15 cellular contexts compared by ENCODE assay signal in the genomic region with DNA sequence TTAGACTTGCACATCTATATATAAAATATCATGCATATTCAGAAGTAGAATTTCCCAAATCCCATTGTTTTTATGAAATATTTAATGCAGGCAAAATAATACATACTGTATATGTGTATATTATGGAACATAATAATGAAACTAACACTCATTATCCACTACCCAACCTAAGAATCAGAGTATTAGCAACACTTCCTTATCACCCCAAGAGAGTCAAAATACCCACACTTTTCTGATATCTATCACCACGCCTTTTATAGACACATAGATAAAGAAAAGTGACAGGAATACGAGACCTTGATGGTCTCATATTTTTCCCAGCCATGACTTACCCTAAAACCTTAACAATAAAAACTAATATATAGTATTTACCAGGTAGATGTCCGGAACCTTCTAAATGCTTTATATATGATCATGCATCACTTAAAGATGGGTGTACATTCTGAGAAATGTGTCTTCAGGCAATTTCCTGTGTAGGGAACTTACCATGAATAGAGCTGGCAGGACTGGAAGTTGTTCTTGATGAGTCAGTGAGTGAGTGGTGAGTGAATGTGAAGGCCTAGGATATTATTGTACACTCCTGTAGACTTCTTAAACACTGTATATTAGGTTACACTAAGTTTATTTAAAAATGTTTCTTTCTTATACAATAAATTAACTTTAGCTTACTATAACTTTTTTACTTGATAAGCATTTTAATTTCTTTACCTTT. TPM values are rescaled to one million over a fixed set of nuclear protein-coding genes. Genes with fewer than 3 reads are reported as not detected.
DNase-seq lines count a peak whose midpoint lies in the region; ATAC-seq and FAIRE-seq lines count a peak whose summit lies in the region.
"Had no signal": no experiment of that assay in that cellular context is flagged by ENCODE, and none has a peak within 500 bp of the region (broad histone marks: within the 10 kb centered on the region; RNA-seq: fewer than 3 reads in every experiment).

No MANE protein-coding gene starts in this region.

- FAIRE-seq in islet of Langerhans (lab: Jason Lieb, UNC), result peak; percentile 66

- ATAC-seq in GM21447 (IDR thresholded peaks at IDR 0.05; ENCODE audit: unreplicated experiment), result no peak

- DNase-seq in Daoy (ENCODE audit: low read depth), result peak; percentile 76
- DNase-seq in M059J (ENCODE audit: low read depth), result peak; percentile 75
- DNase-seq in astrocyte of the hippocampus (ENCODE audit: low read depth, low spot score), result peak; percentile 58
- no peak for DNase-seq in hippocampal formation (lab: John Stamatoyannopoulos, UW)
- DNase-seq in HK-2 (ENCODE audit: unreplicated experiment), result no peak
- DNase-seq in SHP77 (lab: John Stamatoyannopoulos, UW), result no peak
- DNase-seq: activated CD8-positive, alpha-beta memory T cell treated with anti-CD3 and anti-CD28 coated beads, Interleukin-2, amount 50 U/mL, for 4 hours; CD4-positive, alpha-beta memory T cell; NCI-H2081 treated with DMSO at 0.1 percent for 48 hours; occipital lobe; stimulated activated CD4-positive, alpha-beta T cell treated with anti-CD3 and anti-CD28 coated beads, Interleukin-2, amount 100 ng/mL, for 24 hours; stimulated activated naive CD4-positive, alpha-beta T cell; T1000 had no signal

RNA-seq across cellular contexts. Expression of a gene that starts 45.5 kb away (rescaled TPM):
- 2.7 and 4.5 TPM in 2 replicates for total RNA-seq in Daoy (2014; rRNA removed; shearing (Covaris generic))
- 14.6 and 14.7 TPM in 2 replicates for total RNA-seq in M059J (2014; rRNA removed; shearing (Covaris generic))

Comparison
In these comparisons a context has a peak if more than half of its experiments do, and no peak if none do; other contexts are left out.
1. DNase-seq: peak in Daoy (single experiment), M059J (single experiment) and astrocyte of the hippocampus (single experiment); none in hippocampal formation (0 of 2), HK-2 (single experiment) and SHP77 (0 of 2).